ENCODE assay signal across 8 cellular contexts in the genomic region with DNA sequence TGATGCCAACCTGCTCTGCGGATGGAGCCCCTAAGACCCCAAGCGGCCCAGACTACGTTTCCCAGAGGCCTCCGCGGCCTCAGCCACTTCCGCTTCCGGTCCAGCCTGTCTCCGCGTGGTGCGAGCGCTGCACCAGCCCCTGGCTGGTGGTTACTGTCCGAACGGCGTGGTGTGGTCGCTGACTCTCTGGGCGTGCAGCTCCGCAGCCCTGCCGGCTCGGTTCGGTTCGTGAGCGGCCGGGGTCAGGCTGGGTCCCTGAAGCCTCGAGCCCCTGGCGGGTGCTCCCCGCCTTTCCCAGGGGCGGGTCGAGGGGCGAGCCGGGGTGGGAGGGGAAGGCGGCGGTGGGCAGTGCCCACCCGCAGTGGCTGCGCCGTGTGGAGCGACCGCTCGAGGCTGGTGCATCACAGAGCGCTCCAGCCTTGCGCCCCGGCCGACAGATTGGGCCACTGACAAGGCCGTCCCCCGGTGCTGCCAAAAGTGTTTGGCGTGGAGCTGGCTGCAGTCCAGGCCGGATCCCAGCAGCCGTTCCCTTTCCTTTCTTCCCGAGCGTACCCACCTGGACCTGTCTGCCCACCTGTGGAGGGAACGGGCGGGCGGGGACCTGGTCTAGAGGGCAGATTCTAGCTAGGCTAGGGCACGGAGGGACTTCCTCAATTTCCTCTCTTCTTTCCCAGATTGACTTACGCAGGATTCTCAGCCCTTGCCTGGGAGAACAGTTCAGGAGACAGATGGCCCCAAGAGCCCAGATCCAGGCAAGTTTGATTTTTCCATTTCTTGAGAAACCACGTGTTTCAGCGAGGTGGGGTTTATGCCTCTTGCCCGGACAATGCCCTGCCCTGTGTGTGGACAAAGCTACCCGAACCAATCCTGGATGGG. TPM values are rescaled to one million over a fixed set of nuclear protein-coding genes. Genes with fewer than 3 reads are reported as not detected.
DNase-seq lines count a peak whose midpoint lies in the region; ATAC-seq lines count a peak whose summit lies in the region.

A gene (plus strand): TSS at position 116 of the 876 bp plus-strand sequence. CDS start 613 bp downstream, at position 729.

- peak; percentile 99 for ATAC-seq in GM21529 (IDR thresholded peaks at IDR 0.05; ENCODE audit: unreplicated experiment)

- H3K4me1 Mint-ChIP-seq in IgD-negative memory B cell, result peaks cover 18 to 21% (median 21%) of the 10 kb centered on the region in 3 donors

- peak; percentile 34 for DNase-seq in DMS79 treated with DMSO at 0.1 percent for 48 hours (lab: John Stamatoyannopoulos, UW)
- peak; percentile 85 for DNase-seq in SK-N-DZ (ENCODE audit: low spot score)
- peak; percentile 76 for DNase-seq in activated naive CD4-positive, alpha-beta T cell treated with anti-CD3 and anti-CD28 coated beads, Interleukin-2, amount 50 U/mL, for 16 hours
- peak; percentile 63 for DNase-seq in glomerular visceral epithelial cell (ENCODE audit: extremely low spot score)
- DNase-seq in occipital lobe (lab: John Stamatoyannopoulos, UW), result peak; percentile 75

- H3K9me3 Mint-ChIP-seq in IgD-negative memory B cell, result peaks cover 0 to 2% (median 2%) of the 10 kb centered on the region in 3 donors

- H3K27ac ChIP-seq in temporal lobe (ENCODE audit: low read depth, low read length), result peak within 1 kb of the TSS; percentile 29

- H3K4me3 Mint-ChIP-seq in IgD-negative memory B cell, result peak within 1 kb of the TSS; percentile 84 to 93 (median 90)

- H3K36me3 Mint-ChIP-seq in IgD-negative memory B cell, result peaks cover 13% of the 10 kb centered on the region

- peak within 1 kb of the TSS in 2 of 3 donors; percentile 54 to 56 for H3K27ac Mint-ChIP-seq in IgD-negative memory B cell

- peaks cover 3% of the 10 kb centered on the region for H3K27me3 Mint-ChIP-seq in IgD-negative memory B cell

RNA-seq across cellular contexts. Expression of the gene that starts here (rescaled TPM):
- 4.2 TPM for polyA plus RNA-seq in IgD-negative memory B cell
- 5.8 and 11.1 TPM in 2 replicates for polyA plus RNA-seq in SK-N-DZ (2014; cell fraction: cytosol; rRNA removed)
- polyA plus RNA-seq in SK-N-DZ (2014; cell fraction: nucleus; rRNA removed), result 6.5 and 11.0 TPM in 2 replicates
- total RNA-seq in occipital lobe (8.9 TPM), temporal lobe (6.6 TPM)

Comparison
In these comparisons a context has a peak if more than half of its experiments do, and no peak if none do; other contexts are left out.
1. Peak in every context shown above with its lines: DNase-seq, ATAC-seq and H3K27ac ChIP-seq.
2. DNase-seq: peak in every context shown above with its lines; median percentile 85 in SK-N-DZ; 76 in activated naive CD4-positive, alpha-beta T cell treated with anti-CD3 and anti-CD28 coated beads, Interleukin-2, amount 50 U/mL, for 16 hours; 75 in occipital lobe; 63 in glomerular visceral epithelial cell; 34 in DMS79 treated with DMSO at 0.1 percent for 48 hours.